Comparison of ENCODE assay signal across 18 cellular contexts in genomic region chr2:102060047-102060446, GRCh38.
A peak's percentile ranks its signal among the peaks of the same experiment; 100 is the strongest.
DNase-seq lines count a peak whose midpoint lies in the region; ATAC-seq and TF ChIP-seq lines count a peak whose summit lies in the region.
"Had no signal": no experiment of that assay in that cellular context is flagged by ENCODE, and none has a peak within 500 bp of the region (broad histone marks: within the 10 kb centered on the region; RNA-seq: fewer than 3 reads in every experiment).

No MANE protein-coding gene starts in this region.

- peak; percentile 52 to 64 for TF ChIP-seq RAD21 in liver (IDR thresholded peaks at IDR 0.05)

- H3K4me3 Mint-ChIP-seq in osteocyte (ENCODE audit: unreplicated experiment) = no peak overlapping the region
- H3K4me3 Mint-ChIP-seq: CD8-positive, alpha-beta T cell; GM23338 had no signal

- H3K27ac ChIP-seq in left ventricle myocardium inferior (replicated peaks) = peak overlapping the region; percentile 3
- H3K27ac ChIP-seq in liver (ENCODE audit: low read depth in 1 of 2, low read length in 2 of 2) = peak overlapping the region; percentile 75 to 92
- peak overlapping the region; percentile 46 for H3K27ac ChIP-seq in vagina
- H3K27ac ChIP-seq: 22Rv1 had no signal

- H3K36me3 ChIP-seq in left ventricle myocardium inferior = no peaks in the 10 kb centered on the region
- no peaks in the 10 kb centered on the region for H3K36me3 ChIP-seq in liver (ENCODE audit: control insufficient read depth in 4 of 4, insufficient read depth in 3 of 4, low read depth in 1 of 4, low read length in 3 of 4)
- no peaks in the 10 kb centered on the region for H3K36me3 ChIP-seq in vagina

- ATAC-seq in Right ventricle myocardium superior (ENCODE audit: poor library complexity) (no peak), GM21423 (IDR thresholded peaks at IDR 0.05; ENCODE audit: unreplicated experiment) (no peak)
- ATAC-seq: CD8-positive, alpha-beta T cell; GM23338; Panc1 had no signal

- H3K27me3 ChIP-seq in left ventricle myocardium inferior (ENCODE audit: low read depth) = no peaks in the 10 kb centered on the region
- H3K27me3 ChIP-seq in liver (ENCODE audit: control insufficient read depth in 4 of 4, insufficient read depth in 4 of 4, low read length in 3 of 4) = no peaks in the 10 kb centered on the region
- H3K27me3 ChIP-seq in vagina = no peaks in the 10 kb centered on the region

- no peaks in the 10 kb centered on the region for H3K9me3 Mint-ChIP-seq in osteocyte (ENCODE audit: unreplicated experiment)
- H3K9me3 Mint-ChIP-seq: CD8-positive, alpha-beta T cell; GM23338 had no signal

- H3K27ac Mint-ChIP-seq in osteocyte (ENCODE audit: unreplicated experiment) = no peak overlapping the region
- H3K27ac Mint-ChIP-seq: CD8-positive, alpha-beta T cell; GM23338 had no signal

- H3K4me3 ChIP-seq in left ventricle myocardium inferior (no peak overlapping the region), liver (ENCODE audit: low read depth in 1 of 3, low read length in 3 of 3) (no peak overlapping the region), vagina (no peak overlapping the region)
- H3K4me3 ChIP-seq: GM23338 had no signal

- H3K4me1 Mint-ChIP-seq in osteocyte (ENCODE audit: unreplicated experiment) = peaks cover 77% of the 10 kb centered on the region

- WGBS in liver = 26% methylated on average over 3 of the region's 3 CpGs

- intact Hi-C loops in left ventricle myocardium inferior (cut with micrococcal nuclease) = no loop called here
- intact Hi-C loops in Right ventricle myocardium superior (cut with DNase I) = no loop called here
- intact Hi-C loops in vagina (cut with DNase I) = loop anchor here (5.0 kb wide), 2 partner anchors 38 to 82 kb away; partner anchors contain the start of gene IL1R1

- H3K9ac ChIP-seq in liver (ENCODE audit: low read depth in 1 of 2, low read length in 2 of 2) = peak overlapping the region; percentile 45 to 74

- H3K36me3 Mint-ChIP-seq in osteocyte (ENCODE audit: unreplicated experiment) = no peaks in the 10 kb centered on the region
- H3K36me3 Mint-ChIP-seq: CD8-positive, alpha-beta T cell had no signal

- no peak for TF ChIP-seq POLR2A in vagina (IDR thresholded peaks at IDR 0.05)

- peaks cover 70% of the 10 kb centered on the region for H3K4me1 ChIP-seq in left ventricle myocardium inferior
- peaks cover 21 to 64% (median 56%) of the 10 kb centered on the region in 4 donors for H3K4me1 ChIP-seq in liver (ENCODE audit: control insufficient read depth in 4 of 4, insufficient read depth in 4 of 4, low read length in 3 of 4)
- H3K4me1 ChIP-seq in vagina = peaks cover 59% of the 10 kb centered on the region

- no peak for TF ChIP-seq CTCF in left ventricle myocardium inferior (IDR thresholded peaks at IDR 0.05; ENCODE audit: borderline replicate concordance)
- TF ChIP-seq CTCF in liver (IDR thresholded peaks at IDR 0.05; ENCODE audit: low read depth, low read length, missing input control) = no peak
- no peak for TF ChIP-seq CTCF in osteocyte (IDR thresholded peaks at IDR 0.05)
- no peak for TF ChIP-seq CTCF in vagina (IDR thresholded peaks at IDR 0.05)

- H3K9me3 ChIP-seq in left ventricle myocardium inferior (replicated peaks) = no peaks in the 10 kb centered on the region
- peaks cover 0 to 2% (median 0%) of the 10 kb centered on the region in 4 donors for H3K9me3 ChIP-seq in liver (ENCODE audit: control insufficient read depth in 4 of 4, low read length in 3 of 4)
- H3K9me3 ChIP-seq in vagina = no peaks in the 10 kb centered on the region

- DNase-seq in left ventricle myocardium inferior = no peak
- no peak for DNase-seq in Right ventricle myocardium superior
- peak; percentile 42 for DNase-seq in osteocyte (ENCODE audit: extremely low spot score, unreplicated experiment)
- no peak for DNase-seq in vagina (ENCODE audit: extremely low spot score in 2 of 2)
- DNase-seq in NK-92 (lab: John Stamatoyannopoulos, UW; ENCODE audit: unreplicated experiment) = no peak
- DNase-seq in SIG-M5 treated with dmso at 0.1 percent for 504 hours (lab: John Stamatoyannopoulos, UW; ENCODE audit: unreplicated experiment) = no peak
- DNase-seq: CD8-positive, alpha-beta T cell; DMS79 treated with DMSO at 0.1 percent for 48 hours; KG1; NCI-H1436 treated with DMSO at 0.1 percent for 48 hours; NCI-H2081; NCI-H510A; SHP77 had no signal

- no peaks in the 10 kb centered on the region for H3K27me3 Mint-ChIP-seq in osteocyte (ENCODE audit: unreplicated experiment)

TF ChIP-seq in liver, 16 proteins besides CTCF, POLR2A, EP300 and RAD21:
- peak; percentile 46 for TF ChIP-seq HNF4G (IDR thresholded peaks at IDR 0.05)
- TF ChIP-seq REST (IDR thresholded peaks at IDR 0.05) = peak; percentile 63
- peak; percentile 51 for TF ChIP-seq FOXA2 (IDR thresholded peaks at IDR 0.05)
- peak; percentile 40 for TF ChIP-seq YY1 (IDR thresholded peaks at IDR 0.05)
- peak in 1 of 2 donors; percentile 78 for TF ChIP-seq RXRA (IDR thresholded peaks at IDR 0.05)
- peak; percentile 82 to 91 for TF ChIP-seq HNF4A (conservative IDR thresholded peaks at IDR 0.05)
- TF ChIP-seq TAF1 (conservative IDR thresholded peaks at IDR 0.05) = no peak
- TF ChIP-seq JUND (IDR thresholded peaks at IDR 0.05) = peak in 1 of 2 donors; percentile 48
- TF ChIP-seq SP1 (IDR thresholded peaks at IDR 0.05) = peak; percentile 73
- no peak for TF ChIP-seq EGR1 (IDR thresholded peaks at IDR 0.05; ENCODE audit: low read depth in 2 of 2)
- TF ChIP-seq MAX (IDR thresholded peaks at IDR 0.05) = peak; percentile 92

Comparison
In these comparisons a context has a peak if more than half of its experiments do, and no peak if none do; other contexts are left out.
1. H3K27ac ChIP-seq: peak in every context shown above with its lines; median percentile 84 in liver; 46 in vagina; 3 in left ventricle myocardium inferior.